9 cellular contexts compared by ENCODE assay signal in the genomic region with DNA sequence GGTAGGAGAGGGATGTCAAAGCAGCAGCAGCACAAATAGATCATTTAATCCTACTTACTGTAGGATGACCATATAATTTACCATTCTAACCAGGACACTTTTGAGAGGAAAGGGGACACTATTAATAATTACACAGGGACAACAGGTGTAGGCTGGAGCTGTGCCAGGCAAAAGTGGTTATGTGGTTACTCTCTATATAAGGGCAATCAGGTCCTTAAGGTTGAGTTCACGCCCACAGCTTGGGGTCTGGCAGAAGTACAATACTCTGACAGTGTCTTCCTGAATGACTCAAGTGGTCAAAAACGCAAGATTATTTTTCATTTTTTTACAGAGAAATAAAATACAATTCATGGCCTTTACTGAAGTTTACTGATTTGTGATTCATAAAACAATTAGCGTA. TPM values are rescaled to one million over a fixed set of nuclear protein-coding genes. Genes with fewer than 3 reads are reported as not detected.
DNase-seq lines count a peak whose midpoint lies in the region; TF ChIP-seq lines count a peak whose summit lies in the region.
"Had no signal": no experiment of that assay in that cellular context is flagged by ENCODE, and none has a peak within 500 bp of the region (broad histone marks: within the 10 kb centered on the region; RNA-seq: fewer than 3 reads in every experiment).

No MANE protein-coding gene starts in this region.

- H3K36me3 ChIP-seq in kidney epithelial cell (ENCODE audit: control insufficient read depth, insufficient read depth, low read length) (no peaks in the 10 kb centered on the region), H7 (replicated peaks; ENCODE audit: control insufficient read depth, insufficient read depth, low read length) (no peaks in the 10 kb centered on the region)
- H3K36me3 ChIP-seq: left lung had no signal

- TF ChIP-seq CTCF in kidney epithelial cell (IDR thresholded peaks at IDR 0.05; ENCODE audit: insufficient read depth, low read length, poor library complexity, severe bottlenecking): no peak

- H3K27me3 ChIP-seq in kidney epithelial cell (ENCODE audit: control insufficient read depth, insufficient read depth, low read length) (no peaks in the 10 kb centered on the region), H7 (ENCODE audit: control insufficient read depth, insufficient read depth, low read length) (no peaks in the 10 kb centered on the region)
- H3K27me3 ChIP-seq: left lung had no signal

- DNase-seq in NCI-H82 (lab: John Stamatoyannopoulos, UW) (peak; percentile 18), NCI-H82 treated with DMSO at 0.1 percent for 48 hours (lab: John Stamatoyannopoulos, UW; ENCODE audit: unreplicated experiment) (no peak), LoVo (ENCODE audit: low spot score) (peak; percentile 65), kidney epithelial cell (ENCODE audit: low read depth) (peak; percentile 53), H7 (no peak), NCI-H2171 treated with DMSO at 0.1 percent for 48 hours (lab: John Stamatoyannopoulos, UW) (no peak), NCI-H1092 (lab: John Stamatoyannopoulos, UW) (no peak)
- peak; percentile 64 for DNase-seq in activated CD8-positive, alpha-beta memory T cell treated with anti-CD3 and anti-CD28 coated beads for 24 hours

- H3K4me3 ChIP-seq in kidney epithelial cell (ENCODE audit: low read depth, low read length) (no peak overlapping the region), H7 (ENCODE audit: insufficient read depth, low read depth, low read length) (no peak overlapping the region)
- H3K4me3 ChIP-seq: left lung had no signal

RNA-seq across cellular contexts. Expression of gene PREPL, which starts 2.8 kb away (rescaled TPM):
- 22.7 and 24.0 TPM in 2 replicates for total RNA-seq in kidney epithelial cell
- 21.1 and 27.9 TPM in 2 replicates for total RNA-seq in H7 (2014; rRNA removed; shearing (Covaris generic))

RNA-seq across cellular contexts. Expression of gene CAMKMT, which starts 3.2 kb away (rescaled TPM):
- total RNA-seq in kidney epithelial cell: 3.1 and 5.8 TPM in 2 replicates
- total RNA-seq in H7 (2014; rRNA removed; shearing (Covaris generic)): 17.4 and 19.6 TPM in 2 replicates

Comparison
In these comparisons a context has a peak if more than half of its experiments do, and no peak if none do; other contexts are left out.
1. DNase-seq: peak in NCI-H82 (single experiment), LoVo (single experiment), activated CD8-positive, alpha-beta memory T cell treated with anti-CD3 and anti-CD28 coated beads for 24 hours (single experiment) and kidney epithelial cell (single experiment); none in NCI-H82 treated with DMSO at 0.1 percent for 48 hours (single experiment), H7 (single experiment), NCI-H2171 treated with DMSO at 0.1 percent for 48 hours (single experiment) and NCI-H1092 (single experiment).